9 cellular contexts compared by ENCODE assay signal in genomic region chr2:84894131-84894586, GRCh38. TPM values are rescaled to one million over a fixed set of nuclear protein-coding genes. Genes with fewer than 3 reads are reported as not detected.
DNase-seq lines count a peak whose midpoint lies in the region; ATAC-seq and TF ChIP-seq lines count a peak whose summit lies in the region.
"Had no signal": no experiment of that assay in that cellular context is flagged by ENCODE, and none has a peak within 500 bp of the region (broad histone marks: within the 10 kb centered on the region; RNA-seq: fewer than 3 reads in every experiment).

No MANE protein-coding gene starts in this region.

- peaks cover 38% of the 10 kb centered on the region for H3K4me1 ChIP-seq in Karpas-422 (ENCODE audit: low read length)

- TF ChIP-seq CTCF in lower leg skin (IDR thresholded peaks at IDR 0.05), result no peak

- ATAC-seq in naive B cell (ENCODE audit: low read depth in 2 of 2) (peak; percentile 29 to 47), HG03460 (IDR thresholded peaks at IDR 0.05; ENCODE audit: unreplicated experiment) (no peak)

- H3K27me3 Mint-ChIP-seq in naive B cell, result no peaks in the 10 kb centered on the region

- intact Hi-C loops in lower leg skin (cut with DNase I; ENCODE audit: low total_unique reads), result no loop called here

- H3K79me2 ChIP-seq in Karpas-422 (ENCODE audit: low read length), result no peaks in the 10 kb centered on the region

- no peaks in the 10 kb centered on the region for H3K27me3 ChIP-seq in Karpas-422 (ENCODE audit: low read length)

- H3K4me3 Mint-ChIP-seq in naive B cell, result peak overlapping the region; percentile 30 to 91 (median 82)

- no peaks in the 10 kb centered on the region for H3K36me3 ChIP-seq in Karpas-422 (ENCODE audit: insufficient read depth, low read length)

- no peaks in the 10 kb centered on the region for H3K9me3 Mint-ChIP-seq in naive B cell

- H3K27ac ChIP-seq in Karpas-422 (ENCODE audit: low read length), result no peak overlapping the region

- no peaks in the 10 kb centered on the region for H4K20me1 ChIP-seq in Karpas-422 (ENCODE audit: insufficient read depth, low read depth, low read length)

- peak overlapping the region; percentile 36 to 95 (median 92) for H3K27ac Mint-ChIP-seq in naive B cell

- H3K9me3 ChIP-seq in Karpas-422 (ENCODE audit: low read length), result no peaks in the 10 kb centered on the region

- 0 out of 2 replicates have a peak overlapping the region, but pooled peaks have one; percentile 30 for H3K9ac ChIP-seq in Karpas-422 (ENCODE audit: low read length)

- H3K36me3 Mint-ChIP-seq in naive B cell, result no peaks in the 10 kb centered on the region

- peaks cover 36 to 62% (median 54%) of the 10 kb centered on the region in 3 donors for H3K4me1 Mint-ChIP-seq in naive B cell

- H3K4me3 ChIP-seq in Karpas-422 (ENCODE audit: low read length) (no peak overlapping the region), lower leg skin (ENCODE audit: low read depth, poor library complexity, severe bottlenecking) (no peak overlapping the region)

- DNase-seq in DMS153 (lab: John Stamatoyannopoulos, UW) (peak; percentile 33), DMS153 treated with DMSO at 0.1 percent for 48 hours (lab: John Stamatoyannopoulos, UW; ENCODE audit: unreplicated experiment) (no peak), Karpas-422 (no peak), naive B cell (no peak), NCI-H446 treated with DMSO at 0.1 percent for 48 hours (lab: John Stamatoyannopoulos, UW) (no peak), lower leg skin (ENCODE audit: low spot score in 2 of 2) (no peak)
- peak; percentile 64 for DNase-seq in activated CD8-positive, alpha-beta memory T cell treated with anti-CD3 and anti-CD28 coated beads, Interleukin-2, amount 50 U/mL, for 48 hours
- DNase-seq: NCI-H1105 treated with DMSO at 0.1 percent for 48 hours had no signal

- peak overlapping the region; percentile 83 for H2AFZ ChIP-seq in Karpas-422 (ENCODE audit: low read length)

- TF ChIP-seq POLR2A in lower leg skin (IDR thresholded peaks at IDR 0.05), result no peak

- H3K9me2 ChIP-seq in Karpas-422 (replicated peaks; ENCODE audit: insufficient read depth, low read length), result no peaks in the 10 kb centered on the region; the same call in 1 of the 2 replicates

- H3K4me2 ChIP-seq in Karpas-422 (ENCODE audit: low read depth, low read length, poor library complexity, severe bottlenecking), result peak overlapping the region; percentile 21

- 65 to 66% methylated on average over 6 of the region's 6 CpGs for WGBS in lower leg skin, 2 donors

RNA-seq across cellular contexts. Expression of gene TMSB10, which starts 11.3 kb away (rescaled TPM):
- total RNA-seq in Karpas-422 (2014; rRNA removed; shearing (Covaris generic); ENCODE audit: low replicate concordance), result 1,287 and 3,084 TPM in 2 replicates
- 1,000 to 10,000 TPM; 5,825 to 8,742 (median 6,750) TPM for polyA plus RNA-seq in naive B cell (ENCODE audit: low read depth in 6 of 6)
- total RNA-seq in lower leg skin, result 1,000 to 10,000 TPM in 2 of 4 donors, 100 to 1,000 TPM in 2; 774 to 1,415 (median 1,103) TPM

RNA-seq across cellular contexts. Expression of gene TRABD2A, which starts 13.3 kb away (rescaled TPM):
- total RNA-seq in Karpas-422 (2014; rRNA removed; shearing (Covaris generic); ENCODE audit: low replicate concordance), result 0.04 and 2.4 TPM in 2 replicates
- polyA plus RNA-seq in naive B cell (ENCODE audit: low read depth in 6 of 6), result 10 to 100 TPM in 3 of 6 donors, 1 to 10 TPM in 3; 6.5 to 12.3 (median 9.4) TPM
- total RNA-seq in lower leg skin, result 1 to 10 TPM in 2 of 4 donors, under 1 TPM in 1, not detected in 1; 0.17 to 2.1 (median 1.5) TPM

Comparison
In these comparisons a context has a peak if more than half of its experiments do, and no peak if none do; other contexts are left out.
1. DNase-seq: peak in DMS153 (single experiment) and activated CD8-positive, alpha-beta memory T cell treated with anti-CD3 and anti-CD28 coated beads, Interleukin-2, amount 50 U/mL, for 48 hours (single experiment); none in DMS153 treated with DMSO at 0.1 percent for 48 hours (single experiment), Karpas-422 (single experiment), naive B cell (single experiment), NCI-H446 treated with DMSO at 0.1 percent for 48 hours (single experiment) and lower leg skin (0 of 2).